19 cellular contexts compared by ENCODE assay signal in genomic region chr3:105957722-105958121, GRCh38.
DNase-seq lines count a peak whose midpoint lies in the region; ATAC-seq and TF ChIP-seq lines count a peak whose summit lies in the region.
"Had no signal": no experiment of that assay in that cellular context is flagged by ENCODE, and none has a peak within 500 bp of the region (broad histone marks: within the 10 kb centered on the region; RNA-seq: fewer than 3 reads in every experiment).

No MANE protein-coding gene starts in this region.

- WGBS in heart right ventricle, 2 donors: 97 to 98% methylated on average over 5 of the region's 5 CpGs

- DNase-seq in ELR (ENCODE audit: low read depth): peak; percentile 92
- peak; percentile 62 for DNase-seq in RPMI7951 (ENCODE audit: low read depth)
- DNase-seq in renal cortical epithelial cell (ENCODE audit: low read depth): peak; percentile 33
- DNase-seq in heart right ventricle: no peak
- no peak for DNase-seq in stimulated activated naive CD4-positive, alpha-beta T cell treated with Interleukin-2 at 50 U/mL for 16 hours (lab: John Stamatoyannopoulos, UW)
- no peak for DNase-seq in activated naive CD4-positive, alpha-beta T cell treated with anti-CD3 and anti-CD28 coated beads, Interleukin-2, amount 10 ng/mL, durations not matched to agents 7 days and 5 days
- DNase-seq in midbrain (lab: John Stamatoyannopoulos, UW): no peak
- DNase-seq: activated CD8-positive, alpha-beta T cell treated with anti-CD3 and anti-CD28 coated beads, Interleukin-2, amount 10 ng/mL, durations not matched to agents 7 days and 5 days; dermis blood vessel endothelial cell; DMS 273 treated with DMSO at 0.1 percent for 48 hours; lower lobe of right lung; natural killer cell; NCI-H1930; OCI-M1 had no signal

- CTCF ChIA-PET in activated naive CD4-positive, alpha-beta T cell treated with anti-CD3 and anti-CD28 coated beads, Interleukin-2, amount 10 ng/mL, durations not matched to agents 7 days and 5 days (lab: Charles Lee): interaction anchor here (0.6 kb wide), 1 partner anchor 588 kb away, joined by 3 read pairs; no protein-coding TSS in a partner anchor

- no peaks in the 10 kb centered on the region for H3K27me3 Mint-ChIP-seq in activated naive CD4-positive, alpha-beta T cell treated with anti-CD3 and anti-CD28 coated beads, Interleukin-2, amount 10 ng/mL, durations not matched to agents 7 days and 5 days

- no peak overlapping the region for H3K4me3 ChIP-seq in heart right ventricle
- H3K4me3 ChIP-seq: BLaER1 treated with 17β-estradiol and CSF1 and Interleukin-3, amounts not matched to agents 10 nM and 100 nM; esophagus muscularis mucosa; lower lobe of right lung; prostate gland had no signal

- H3K36me3 Mint-ChIP-seq in activated naive CD4-positive, alpha-beta T cell treated with anti-CD3 and anti-CD28 coated beads, Interleukin-2, amount 10 ng/mL, durations not matched to agents 7 days and 5 days: no peaks in the 10 kb centered on the region

- H3K9me3 ChIP-seq in heart right ventricle: no peaks in the 10 kb centered on the region
- H3K9me3 ChIP-seq: BLaER1 treated with 17β-estradiol and CSF1 and Interleukin-3, amounts not matched to agents 10 nM and 100 nM; esophagus muscularis mucosa; lower lobe of right lung; prostate gland had no signal

- H3K27me3 ChIP-seq in heart right ventricle: no peaks in the 10 kb centered on the region
- H3K27me3 ChIP-seq: BLaER1 treated with 17β-estradiol and CSF1 and Interleukin-3, amounts not matched to agents 10 nM and 100 nM; esophagus muscularis mucosa had no signal

- H3K36me3 ChIP-seq in heart right ventricle: no peaks in the 10 kb centered on the region
- H3K36me3 ChIP-seq: BLaER1 treated with 17β-estradiol and CSF1 and Interleukin-3, amounts not matched to agents 10 nM and 100 nM; esophagus muscularis mucosa; lower lobe of right lung; prostate gland had no signal

- H3K27ac Mint-ChIP-seq in activated naive CD4-positive, alpha-beta T cell treated with anti-CD3 and anti-CD28 coated beads, Interleukin-2, amount 10 ng/mL, durations not matched to agents 7 days and 5 days: no peak overlapping the region
- H3K27ac Mint-ChIP-seq: activated CD8-positive, alpha-beta T cell treated with anti-CD3 and anti-CD28 coated beads, Interleukin-2, amount 10 ng/mL, durations not matched to agents 7 days and 5 days; activated T-helper 1 cell treated with anti-CD3 and anti-CD28 coated beads, Interleukin-12 subunit alpha, Interleukin-12 subunit beta, Interleukin-2, Interleukin-4 antibody, amounts not matched to agents 30 ng/mL and 10 ng/mL and 1 ng/mL, durations not matched to agents 14 hours and 24 hours and 36 hours; natural killer cell had no signal

- H3K4me1 ChIP-seq in heart right ventricle: peaks cover 0 to 6% (median 3%) of the 10 kb centered on the region in 9 donors
- H3K4me1 ChIP-seq: esophagus muscularis mucosa, lower lobe of right lung, prostate gland had no signal

- no peaks in the 10 kb centered on the region for H3K4me1 Mint-ChIP-seq in activated naive CD4-positive, alpha-beta T cell treated with anti-CD3 and anti-CD28 coated beads, Interleukin-2, amount 10 ng/mL, durations not matched to agents 7 days and 5 days

- H3K4me3 Mint-ChIP-seq in activated naive CD4-positive, alpha-beta T cell treated with anti-CD3 and anti-CD28 coated beads, Interleukin-2, amount 10 ng/mL, durations not matched to agents 7 days and 5 days: no peak overlapping the region
- H3K4me3 Mint-ChIP-seq: activated CD8-positive, alpha-beta T cell treated with anti-CD3 and anti-CD28 coated beads, Interleukin-2, amount 10 ng/mL, durations not matched to agents 7 days and 5 days; activated T-helper 1 cell treated with anti-CD3 and anti-CD28 coated beads, Interleukin-12 subunit alpha, Interleukin-12 subunit beta, Interleukin-2, Interleukin-4 antibody, amounts not matched to agents 30 ng/mL and 10 ng/mL and 1 ng/mL, durations not matched to agents 14 hours and 24 hours and 36 hours; natural killer cell had no signal

- intact Hi-C loops in heart right ventricle (cut with DNase I): no loop called here

- TF ChIP-seq CTCF in heart right ventricle (IDR thresholded peaks at IDR 0.05): no peak

- ATAC-seq in esophagus mucosa (peak; percentile 69), heart right ventricle (no peak)
- ATAC-seq: activated CD8-positive, alpha-beta T cell treated with anti-CD3 and anti-CD28 coated beads, Interleukin-2, amount 10 ng/mL, durations not matched to agents 7 days and 5 days; lower lobe of right lung; natural killer cell had no signal

- no peak overlapping the region for H3K27ac ChIP-seq in heart right ventricle
- H3K27ac ChIP-seq: esophagus muscularis mucosa, lower lobe of right lung, prostate gland had no signal

- no peaks in the 10 kb centered on the region for H3K9me3 Mint-ChIP-seq in activated naive CD4-positive, alpha-beta T cell treated with anti-CD3 and anti-CD28 coated beads, Interleukin-2, amount 10 ng/mL, durations not matched to agents 7 days and 5 days
- H3K9me3 Mint-ChIP-seq: natural killer cell had no signal

Comparison
In these comparisons a context has a peak if more than half of its experiments do, and no peak if none do; other contexts are left out.
1. DNase-seq: peak in ELR (single experiment), RPMI7951 (single experiment) and renal cortical epithelial cell (single experiment); none in heart right ventricle (0 of 2), stimulated activated naive CD4-positive, alpha-beta T cell treated with Interleukin-2 at 50 U/mL for 16 hours (single experiment), activated naive CD4-positive, alpha-beta T cell treated with anti-CD3 and anti-CD28 coated beads, Interleukin-2, amount 10 ng/mL, durations not matched to agents 7 days and 5 days (single experiment) and midbrain (single experiment).